Comparison of ENCODE assay signal across 10 cellular contexts in genomic region chr5:76547242-76547890, GRCh38.
DNase-seq lines count a peak whose midpoint lies in the region; ATAC-seq and TF ChIP-seq lines count a peak whose summit lies in the region.
"Had no signal": no experiment of that assay in that cellular context is flagged by ENCODE, and none has a peak within 500 bp of the region (broad histone marks: within the 10 kb centered on the region; RNA-seq: fewer than 3 reads in every experiment).

No MANE protein-coding gene starts in this region.

- 0 out of 2 replicates have a peak, but pooled peaks cover 7% of the 10 kb centered on the region for H3K27me3 ChIP-seq in GM23248 (replicated peaks; ENCODE audit: insufficient read depth)
- H3K27me3 ChIP-seq: tibial artery had no signal

- peak; percentile 81 for ATAC-seq in activated naive CD8-positive, alpha-beta T cell treated with anti-CD3 and anti-CD28 coated beads, Interleukin-2, amount 10 ng/mL, durations not matched to agents 7 days and 5 days (ENCODE audit: low read depth)
- ATAC-seq in omental fat pad (ENCODE audit: low FRiP score), result peak; percentile 11

- peaks cover 51% of the 10 kb centered on the region for H3K4me1 Mint-ChIP-seq in activated naive CD8-positive, alpha-beta T cell treated with anti-CD3 and anti-CD28 coated beads, Interleukin-2, amount 10 ng/mL, durations not matched to agents 7 days and 5 days

- peak overlapping the region; percentile 83 for H3K4me3 Mint-ChIP-seq in activated naive CD8-positive, alpha-beta T cell treated with anti-CD3 and anti-CD28 coated beads, Interleukin-2, amount 10 ng/mL, durations not matched to agents 7 days and 5 days

- H3K79me2 ChIP-seq in GM23248 (ENCODE audit: insufficient read depth), result no peaks in the 10 kb centered on the region

- no peaks in the 10 kb centered on the region for H3K36me3 ChIP-seq in GM23248 (ENCODE audit: low read depth)
- H3K36me3 ChIP-seq: tibial artery had no signal

- peak overlapping the region; percentile 89 for H3K27ac Mint-ChIP-seq in activated naive CD8-positive, alpha-beta T cell treated with anti-CD3 and anti-CD28 coated beads, Interleukin-2, amount 10 ng/mL, durations not matched to agents 7 days and 5 days

- no peaks in the 10 kb centered on the region for H3K4me1 ChIP-seq in GM23248 (ENCODE audit: insufficient read depth)
- H3K4me1 ChIP-seq: tibial artery had no signal

- H3K27me3 Mint-ChIP-seq in activated naive CD8-positive, alpha-beta T cell treated with anti-CD3 and anti-CD28 coated beads, Interleukin-2, amount 10 ng/mL, durations not matched to agents 7 days and 5 days, result no peaks in the 10 kb centered on the region

- H3F3A ChIP-seq in GM23248 (ENCODE audit: insufficient read depth), result no peaks in the 10 kb centered on the region

- 1 to 2% methylated on average over 4 of the region's 4 CpGs for WGBS in GM23248 (ENCODE audit: low coverage in 1 of 2, low lambda C conversion rate in 2 of 2, missing lambda C conversion rate in 2 of 2), 2 experiments

- H3K9me3 Mint-ChIP-seq in activated naive CD8-positive, alpha-beta T cell treated with anti-CD3 and anti-CD28 coated beads, Interleukin-2, amount 10 ng/mL, durations not matched to agents 7 days and 5 days, result no peaks in the 10 kb centered on the region

- no peak overlapping the region for H3K4me2 ChIP-seq in GM23248 (ENCODE audit: unreplicated experiment)

- POLR2A ChIA-PET in activated naive CD8-positive, alpha-beta T cell treated with anti-CD3 and anti-CD28 coated beads, Interleukin-2, amount 10 ng/mL, durations not matched to agents 7 days and 5 days (lab: Charles Lee), result interaction anchor here (0.9 to 2.0 kb wide), 2 partner anchors 73 to 144 kb away, joined by 3 to 31 read pairs; partner anchors contain the start of gene IQGAP2

- H3K27ac ChIP-seq in GM23248 (no peak overlapping the region), substantia nigra (ENCODE audit: low read depth, low read length, poor library complexity, severe bottlenecking) (no peak overlapping the region)
- H3K27ac ChIP-seq: HL-60, tibial artery had no signal

- H3K36me3 Mint-ChIP-seq in activated naive CD8-positive, alpha-beta T cell treated with anti-CD3 and anti-CD28 coated beads, Interleukin-2, amount 10 ng/mL, durations not matched to agents 7 days and 5 days, result peaks cover 11% of the 10 kb centered on the region

- no peak for TF ChIP-seq CTCF in GM13976 (IDR thresholded peaks at IDR 0.05; ENCODE audit: borderline replicate concordance, control extremely low read depth, extremely low read depth, insufficient read depth, missing control alignments)
- TF ChIP-seq CTCF in omental fat pad (IDR thresholded peaks at IDR 0.05), result no peak

- H3K9me3 ChIP-seq in GM23248 (ENCODE audit: low read depth), result no peaks in the 10 kb centered on the region
- H3K9me3 ChIP-seq: tibial artery had no signal

- H3K9me2 ChIP-seq in GM23248 (ENCODE audit: insufficient read depth), result no peaks in the 10 kb centered on the region

- H2AFZ ChIP-seq in GM23248, result no peak overlapping the region

- no peak overlapping the region for H3K4me3 ChIP-seq in GM23248
- H3K4me3 ChIP-seq: tibial artery had no signal

- peak; percentile 47 for DNase-seq in GM13976 (ENCODE audit: low spot score)
- DNase-seq in GM23248, result peak; percentile 4
- DNase-seq in NOMO-1 (lab: John Stamatoyannopoulos, UW; ENCODE audit: unreplicated experiment in 2 of 2), result peak; percentile 36 to 57
- DNase-seq in activated naive CD8-positive, alpha-beta T cell treated with anti-CD3 and anti-CD28 coated beads, Interleukin-2, amount 10 ng/mL, durations not matched to agents 7 days and 5 days, result no peak
- no peak for DNase-seq in omental fat pad (ENCODE audit: low spot score)
- no peak for DNase-seq in NCI-H1417 treated with DMSO at 0.1 percent for 48 hours (lab: John Stamatoyannopoulos, UW)
- DNase-seq in NCI-H1694 (lab: John Stamatoyannopoulos, UW), result no peak
- no peak for DNase-seq in substantia nigra (lab: John Stamatoyannopoulos, UW)

- in situ Hi-C loops in GM13976 (cut with MboI; ENCODE audit: low sequenced_read_pairs, unreplicated experiment), result loop anchor here (10.0 kb wide), 1 partner anchor 143 kb away; the partner anchor contains the start of gene IQGAP2
- in situ Hi-C loops in GM23248 (cut with MboI), result no loop called here

- no peaks in the 10 kb centered on the region for H4K20me1 ChIP-seq in GM23248 (ENCODE audit: insufficient read depth)

- H3K9ac ChIP-seq in GM23248, result no peak overlapping the region

Comparison
In these comparisons a context has a peak if more than half of its experiments do, and no peak if none do; other contexts are left out.
1. DNase-seq: peak in GM13976 (single experiment), GM23248 (single experiment) and NOMO-1 (2 of 2); none in activated naive CD8-positive, alpha-beta T cell treated with anti-CD3 and anti-CD28 coated beads, Interleukin-2, amount 10 ng/mL, durations not matched to agents 7 days and 5 days (single experiment), omental fat pad (single experiment), NCI-H1417 treated with DMSO at 0.1 percent for 48 hours (single experiment), NCI-H1694 (single experiment) and substantia nigra (0 of 49).